13 cellular contexts compared by ENCODE assay signal in the genomic region with DNA sequence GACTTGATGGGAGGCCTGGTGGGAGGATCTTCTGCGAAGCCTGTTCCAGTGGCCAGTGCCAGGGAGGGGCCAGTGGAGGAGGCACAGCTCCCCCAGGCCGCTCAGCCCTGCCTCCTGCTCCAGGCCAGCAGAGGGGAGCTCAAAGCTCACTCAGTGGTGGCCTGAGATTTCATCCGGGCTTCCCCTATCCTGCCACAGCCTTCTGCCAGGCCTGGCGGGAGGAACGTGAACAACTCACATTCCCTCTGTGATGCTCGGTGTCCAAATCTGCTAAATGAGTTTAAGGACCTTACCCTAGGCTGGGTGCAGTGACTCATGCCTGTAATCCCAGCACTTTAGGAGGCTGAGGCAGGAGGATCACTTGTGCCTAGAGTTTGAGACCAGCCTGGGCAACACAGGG. TPM values are rescaled to one million over a fixed set of nuclear protein-coding genes. Genes with fewer than 3 reads are reported as not detected.
DNase-seq lines count a peak whose midpoint lies in the region; ATAC-seq and TF ChIP-seq lines count a peak whose summit lies in the region.
"Had no signal": no experiment of that assay in that cellular context is flagged by ENCODE, and none has a peak within 500 bp of the region (broad histone marks: within the 10 kb centered on the region; RNA-seq: fewer than 3 reads in every experiment).

No MANE protein-coding gene starts in this region.

- H3K9ac ChIP-seq in GM23248, result no peak overlapping the region

- no peaks in the 10 kb centered on the region for H3K27me3 ChIP-seq in GM23248 (replicated peaks; ENCODE audit: insufficient read depth)
- H3K27me3 ChIP-seq in A673 (replicated peaks; ENCODE audit: insufficient read depth, low read depth, low read length, poor library complexity), result no peaks in the 10 kb centered on the region

- no peak for TF ChIP-seq CTCF in A673 (conservative IDR thresholded peaks at IDR 0.05; ENCODE audit: low read depth, low read length)

- intact Hi-C loops in A673 (cut with micrococcal nuclease; ENCODE audit: unreplicated experiment), result no loop called here

- H3K9me2 ChIP-seq in GM23248 (ENCODE audit: insufficient read depth), result no peaks in the 10 kb centered on the region

- DNase-seq in GM23248 (peak; percentile 48), amniotic epithelial cell (ENCODE audit: low read depth) (peak; percentile 3), myocyte (ENCODE audit: low read depth) (peak; percentile 4), A673 (ENCODE audit: low spot score) (no peak), NCI-H1105 treated with DMSO at 0.1 percent for 48 hours (lab: John Stamatoyannopoulos, UW) (no peak)
- DNase-seq: activated CD4-positive, alpha-beta T cell treated with anti-CD3 and anti-CD28 coated beads for 1 hour; activated naive CD8-positive, alpha-beta T cell treated with anti-CD3 and anti-CD28 coated beads for 36 hours; CD4-positive, CD25-positive, alpha-beta regulatory T cell; central memory CD4-positive, alpha-beta T cell; H7; occipital lobe had no signal

- no peak overlapping the region for H3K4me2 ChIP-seq in GM23248 (ENCODE audit: unreplicated experiment)

- no peaks in the 10 kb centered on the region for H3K79me2 ChIP-seq in GM23248 (ENCODE audit: insufficient read depth)

- no peak overlapping the region for H2AFZ ChIP-seq in GM23248

- H3K36me3 ChIP-seq in GM23248 (ENCODE audit: low read depth), result no peaks in the 10 kb centered on the region
- H3K36me3 ChIP-seq in A673 (ENCODE audit: insufficient read depth, low read length, poor library complexity, severe bottlenecking), result no peaks in the 10 kb centered on the region

- 36 to 44% methylated on average over 6 of the region's 6 CpGs for WGBS in GM23248 (ENCODE audit: low coverage in 1 of 2, low lambda C conversion rate in 2 of 2, missing lambda C conversion rate in 2 of 2), 2 experiments

- in situ Hi-C loops in GM23248 (cut with MboI), result no loop called here

- H4K20me1 ChIP-seq in GM23248 (ENCODE audit: insufficient read depth), result no peaks in the 10 kb centered on the region

- H3K4me1 ChIP-seq in GM23248 (ENCODE audit: insufficient read depth), result no peaks in the 10 kb centered on the region
- no peaks in the 10 kb centered on the region for H3K4me1 ChIP-seq in A673 (ENCODE audit: insufficient read depth, low read length, poor library complexity, severe bottlenecking)

- H3K27ac ChIP-seq in GM23248 (no peak overlapping the region), A673 (ENCODE audit: low read depth, low read length, poor library complexity, severe bottlenecking) (no peak overlapping the region)

- POLR2A ChIA-PET in A673 (lab: Charles Lee; ENCODE audit: low non-redundant PET), result no interaction called here

- CTCF ChIA-PET in A673 (lab: Charles Lee), result no interaction called here

- H3K9me3 ChIP-seq in GM23248 (ENCODE audit: low read depth) (no peaks in the 10 kb centered on the region), A673 (ENCODE audit: low read depth, low read length, poor library complexity, severe bottlenecking) (no peaks in the 10 kb centered on the region)

- no peak overlapping the region for H3K4me3 ChIP-seq in GM23248
- no peak overlapping the region for H3K4me3 ChIP-seq in A673 (ENCODE audit: low read depth, low read length, poor library complexity, severe bottlenecking)
- H3K4me3 ChIP-seq: lung had no signal

- ATAC-seq in HG03521 (IDR thresholded peaks at IDR 0.05; ENCODE audit: unreplicated experiment), result no peak

- BruUV-seq in A673 (replicated peaks; lab: Mats Ljungman, UMichigan), result no TSS peak

- H3F3A ChIP-seq in GM23248 (ENCODE audit: insufficient read depth), result no peaks in the 10 kb centered on the region

RNA-seq across cellular contexts. Expression of a gene that starts 3.3 kb away (rescaled TPM):
- total RNA-seq in GM23248 (2014; rRNA removed; shearing (Covaris generic)), result not detected in 2 replicates
- polyA plus RNA-seq in GM23248 (2016; fragmentation: Nextera tagmentation; extraction: Ambion mirVana), result 0.11 TPM in 1 of 2 replicates, not detected in the other
- not detected in 2 replicates for total RNA-seq in myocyte
- polyA plus RNA-seq in myocyte (2012), result 0.18 TPM
- 0.13 TPM in 1 of 2 replicates, not detected in the other for total RNA-seq in A673 (2021)
- total RNA-seq: activated naive CD8-positive, alpha-beta T cell treated with anti-CD3 and anti-CD28 coated beads for 36 hours; CD4-positive, CD25-positive, alpha-beta regulatory T cell had no signal
- polyA plus RNA-seq: CD4-positive, CD25-positive, alpha-beta regulatory T cell had no signal

RNA-seq across cellular contexts. Expression of a gene that starts 25.0 kb away (rescaled TPM):
- total RNA-seq in GM23248 (2014; rRNA removed; shearing (Covaris generic)), result not detected in 2 replicates
- not detected in 2 replicates for polyA plus RNA-seq in GM23248 (2016; fragmentation: Nextera tagmentation; extraction: Ambion mirVana)
- 0.05 TPM in 1 of 2 replicates, not detected in the other for total RNA-seq in myocyte
- polyA plus RNA-seq in myocyte (2012), result 0.06 TPM
- 0.26 TPM in 1 of 2 replicates, not detected in the other for total RNA-seq in A673 (2021)
- total RNA-seq: activated naive CD8-positive, alpha-beta T cell treated with anti-CD3 and anti-CD28 coated beads for 36 hours; CD4-positive, CD25-positive, alpha-beta regulatory T cell; occipital lobe had no signal
- polyA plus RNA-seq: CD4-positive, CD25-positive, alpha-beta regulatory T cell had no signal

RNA-seq across cellular contexts. Expression of a gene that starts 26.6 kb away (rescaled TPM):
- total RNA-seq in GM23248 (2014; rRNA removed; shearing (Covaris generic)), result 0.51 and 0.97 TPM in 2 replicates
- 1.3 and 1.8 TPM in 2 replicates for polyA plus RNA-seq in GM23248 (2016; fragmentation: Nextera tagmentation; extraction: Ambion mirVana)
- total RNA-seq in myocyte, result not detected in 2 replicates
- 0.30 TPM for polyA plus RNA-seq in myocyte (2012)
- total RNA-seq in A673 (2021), result 0.71 and 1.3 TPM in 2 replicates
- total RNA-seq: CD4-positive, CD25-positive, alpha-beta regulatory T cell; lung had no signal
- polyA plus RNA-seq: lung had no signal

RNA-seq across cellular contexts. Expression of a gene that starts 29.0 kb away (rescaled TPM):
- 22.9 and 35.7 TPM in 2 replicates for total RNA-seq in GM23248 (2014; rRNA removed; shearing (Covaris generic))
- 111 and 113 TPM in 2 replicates for polyA plus RNA-seq in GM23248 (2016; fragmentation: Nextera tagmentation; extraction: Ambion mirVana)
- total RNA-seq in myocyte (38.7 and 94.0 TPM in 2 replicates), A673 (2021) (not detected in 2 replicates)
- 95.5 TPM for polyA plus RNA-seq in myocyte (2012)
- total RNA-seq: activated naive CD8-positive, alpha-beta T cell treated with anti-CD3 and anti-CD28 coated beads for 36 hours; CD4-positive, CD25-positive, alpha-beta regulatory T cell; occipital lobe had no signal
- polyA plus RNA-seq: CD4-positive, CD25-positive, alpha-beta regulatory T cell had no signal

RNA-seq across cellular contexts. Expression of a gene that starts 42.8 kb away (rescaled TPM):
- total RNA-seq in GM23248 (2014; rRNA removed; shearing (Covaris generic)), result not detected in 2 replicates
- polyA plus RNA-seq in GM23248 (2016; fragmentation: Nextera tagmentation; extraction: Ambion mirVana), result not detected in 2 replicates
- total RNA-seq in myocyte (not detected in 2 replicates), A673 (2021) (not detected in 2 replicates)
- not detected for polyA plus RNA-seq in myocyte (2012)
- total RNA-seq: activated naive CD8-positive, alpha-beta T cell treated with anti-CD3 and anti-CD28 coated beads for 36 hours; CD4-positive, CD25-positive, alpha-beta regulatory T cell; lung had no signal
- polyA plus RNA-seq: CD4-positive, CD25-positive, alpha-beta regulatory T cell had no signal

Comparison
In these comparisons a context has a peak if more than half of its experiments do, and no peak if none do; other contexts are left out.
1. DNase-seq: peak in GM23248 (single experiment), amniotic epithelial cell (single experiment) and myocyte (single experiment); none in A673 (single experiment) and NCI-H1105 treated with DMSO at 0.1 percent for 48 hours (single experiment).